8 cellular contexts compared by ENCODE assay signal in genomic region chr5:115262405-115263247, GRCh38. TPM values are rescaled to one million over a fixed set of nuclear protein-coding genes. Genes with fewer than 3 reads are reported as not detected.
DNase-seq lines count a peak whose midpoint lies in the region; ATAC-seq and TF ChIP-seq lines count a peak whose summit lies in the region.

PGGT1B (minus strand) TSS chr5:115262877; CDS start chr5:115262851, 26 bp downstream.

- H3K9me3 ChIP-seq in Karpas-422 (ENCODE audit: low read length) (no peaks in the 10 kb centered on the region), neural cell (ENCODE audit: low read length) (no peaks in the 10 kb centered on the region), stomach (no peaks in the 10 kb centered on the region)

- no peak for TF ChIP-seq CTCF in fibroblast of villous mesenchyme (IDR thresholded peaks at IDR 0.05; ENCODE audit: insufficient read depth, low read depth, low read length)
- TF ChIP-seq CTCF in neural cell (IDR thresholded peaks at IDR 0.05; ENCODE audit: poor library complexity, severe bottlenecking): no peak
- no peak for TF ChIP-seq CTCF in stomach (IDR thresholded peaks at IDR 0.05)

- peaks cover 55% of the 10 kb centered on the region for H3K79me2 ChIP-seq in Karpas-422 (ENCODE audit: low read length)
- peaks cover 38% of the 10 kb centered on the region for H3K79me2 ChIP-seq in neural cell (replicated peaks; ENCODE audit: insufficient read depth, low read length)

- peak within 1 kb of the TSS; percentile 94 for H3K9ac ChIP-seq in Karpas-422 (ENCODE audit: low read length)
- peak within 1 kb of the TSS; percentile 71 for H3K9ac ChIP-seq in neural cell (ENCODE audit: low read length)

- TF ChIP-seq EP300 in neural cell (conservative IDR thresholded peaks at IDR 0.05; ENCODE audit: poor library complexity, severe bottlenecking): peak; percentile 45
- no peak for TF ChIP-seq EP300 in stomach (IDR thresholded peaks at IDR 0.05)

- WGBS in stomach, 5 donors: 2 to 5% (median 3%) methylated on average over 53 of the region's 53 CpGs

- H3K4me3 ChIP-seq in Karpas-422 (ENCODE audit: low read length): peak within 1 kb of the TSS; percentile 94
- H3K4me3 ChIP-seq in fibroblast of villous mesenchyme (ENCODE audit: low read depth, low read length): peak within 1 kb of the TSS; percentile 95
- peak within 1 kb of the TSS; percentile 82 for H3K4me3 ChIP-seq in neural cell (ENCODE audit: low read length)
- H3K4me3 ChIP-seq in stomach: peak within 1 kb of the TSS; percentile 77 to 96 (median 89)

- H3K36me3 ChIP-seq in Karpas-422 (ENCODE audit: insufficient read depth, low read length) (no peaks in the 10 kb centered on the region), neural cell (ENCODE audit: insufficient read depth, low read length) (peaks cover 11% of the 10 kb centered on the region), stomach (peaks cover 0 to 19% (median 15%) of the 10 kb centered on the region in 4 donors)

- DNase-seq in EH (ENCODE audit: low read depth) (peak; percentile 72), Karpas-422 (peak; percentile 93), SIG-M5 treated with dmso at 0.1 percent for 504 hours (lab: John Stamatoyannopoulos, UW; ENCODE audit: unreplicated experiment) (peak; percentile 90), activated gamma-delta T cell (lab: John Stamatoyannopoulos, UW) (peak; percentile 44), fibroblast of villous mesenchyme (ENCODE audit: low read depth) (peak; percentile 67), stomach (peak; percentile 77)

- peak; percentile 94 for ATAC-seq in GM21786 (IDR thresholded peaks at IDR 0.05; ENCODE audit: unreplicated experiment)

- H3K4me1 ChIP-seq in Karpas-422 (ENCODE audit: low read length) (peaks cover 28% of the 10 kb centered on the region), stomach (peaks cover 11 to 50% (median 34%) of the 10 kb centered on the region in 4 donors)

- H4K20me1 ChIP-seq in Karpas-422 (ENCODE audit: insufficient read depth, low read depth, low read length) (no peaks in the 10 kb centered on the region), neural cell (ENCODE audit: insufficient read depth) (no peaks in the 10 kb centered on the region)

- H3K27me3 ChIP-seq in Karpas-422 (ENCODE audit: low read length) (no peaks in the 10 kb centered on the region), neural cell (ENCODE audit: insufficient read depth, low read depth, low read length) (no peaks in the 10 kb centered on the region), stomach (no peaks in the 10 kb centered on the region)

- H3K27ac ChIP-seq in Karpas-422 (ENCODE audit: low read length): peak within 1 kb of the TSS; percentile 83
- H3K27ac ChIP-seq in neural cell (ENCODE audit: low read length): peak within 1 kb of the TSS; percentile 86
- peak within 1 kb of the TSS; percentile 85 to 93 (median 91) for H3K27ac ChIP-seq in stomach

- H2AFZ ChIP-seq in Karpas-422 (ENCODE audit: low read length): peak within 1 kb of the TSS; percentile 72
- peak within 1 kb of the TSS; percentile 81 for H2AFZ ChIP-seq in neural cell (ENCODE audit: low read depth, low read length)

- H3K4me2 ChIP-seq in Karpas-422 (ENCODE audit: low read depth, low read length, poor library complexity, severe bottlenecking): peak within 1 kb of the TSS; percentile 86
- H3K4me2 ChIP-seq in neural cell (ENCODE audit: low read length): peak within 1 kb of the TSS; percentile 77

- no peaks in the 10 kb centered on the region for H3F3A ChIP-seq in neural cell (ENCODE audit: insufficient read depth, low read length, poor library complexity, severe bottlenecking)

- TF ChIP-seq RAD21 in neural cell (conservative IDR thresholded peaks at IDR 0.05): no peak

- TF ChIP-seq POLR2A in stomach (IDR thresholded peaks at IDR 0.05): no peak

- H3K9me2 ChIP-seq in Karpas-422 (replicated peaks; ENCODE audit: insufficient read depth, low read length): no peaks in the 10 kb centered on the region
- no peaks in the 10 kb centered on the region for H3K9me2 ChIP-seq in neural cell (ENCODE audit: insufficient read depth, low read length)

- intact Hi-C loops in stomach (cut with DNase I; ENCODE audit: low total_unique reads): no loop called here

TF ChIP-seq in neural cell, 6 proteins besides CTCF, POLR2A, EP300 and RAD21:
- peak; percentile 48 for TF ChIP-seq REST (IDR thresholded peaks at IDR 0.05; ENCODE audit: borderline replicate concordance)
- TF ChIP-seq POLR2AphosphoS5 (IDR thresholded peaks at IDR 0.05): peak; percentile 83
- TF ChIP-seq SMC3 (conservative IDR thresholded peaks at IDR 0.05; ENCODE audit: poor library complexity): peak; percentile 33
- peak; percentile 94 for TF ChIP-seq MXI1 (conservative IDR thresholded peaks at IDR 0.05; ENCODE audit: poor library complexity, severe bottlenecking)
- no peak for TF ChIP-seq EZH2 (IDR thresholded peaks at IDR 0.05; ENCODE audit: borderline replicate concordance, insufficient read depth, low read length, poor library complexity, severe bottlenecking)
- peak; percentile 73 for TF ChIP-seq TAF1 (IDR thresholded peaks at IDR 0.05; ENCODE audit: low read depth)
TF ChIP-seq in neural cell: peak in this region for 5.

RNA-seq across cellular contexts. Expression of gene PGGT1B, which starts in this region (rescaled TPM):
- 26.4 and 31.7 TPM in 2 replicates for total RNA-seq in Karpas-422 (2014; rRNA removed; shearing (Covaris generic); ENCODE audit: low replicate concordance)
- total RNA-seq in fibroblast of villous mesenchyme (16.1 and 21.2 TPM in 2 replicates), stomach (10 to 100 TPM in 2 of 5 donors, 1 to 10 TPM in 3; 2.9 to 62.5 (median 7.5) TPM)
- polyA plus RNA-seq in neural cell (5.6 and 6.6 TPM in 2 replicates), stomach (1 to 10 TPM; 2.4 to 5.0 (median 3.7) TPM)
- polyA minus RNA-seq in neural cell: 25.3 and 25.5 TPM in 2 replicates

Comparison
In these comparisons a context has a peak if more than half of its experiments do, and no peak if none do; other contexts are left out.
1. Peak in every context shown above with its lines: DNase-seq, ATAC-seq, H3K4me3 ChIP-seq and H3K27ac ChIP-seq.